Comparison of ENCODE assay signal across 8 cellular contexts in genomic region chr3:147410518-147411234, GRCh38. TPM values are rescaled to one million over a fixed set of nuclear protein-coding genes. Genes with fewer than 3 reads are reported as not detected.
A peak's percentile ranks its signal among the peaks of the same experiment; 100 is the strongest.
DNase-seq lines count a peak whose midpoint lies in the region; FAIRE-seq and TF ChIP-seq lines count a peak whose summit lies in the region.

No MANE protein-coding gene starts in this region.

- no peak overlapping the region for H2BK120ac ChIP-seq in trophoblast cell (ENCODE audit: insufficient read depth, low read length, poor library complexity)

- H3K4me3 ChIP-seq in endothelial cell of umbilical vein (replicated peaks in 1 of 3; ENCODE audit: insufficient read depth in 1 of 3, low read depth in 1 of 3, low read length in 3 of 3) (peak overlapping the region in 1 of 3 experiments; percentile 18), trophoblast cell (ENCODE audit: low read depth, low read length) (peak overlapping the region; percentile 3)

- no TSS peak for BruUV-seq in endothelial cell of umbilical vein (replicated peaks; lab: Mats Ljungman, UMichigan)

- no peaks in the 10 kb centered on the region for H3K79me1 ChIP-seq in trophoblast cell (ENCODE audit: low read length)

- no peak overlapping the region for H3K27ac ChIP-seq in endothelial cell of umbilical vein (ENCODE audit: insufficient read depth, low read depth, low read length)
- no peak overlapping the region for H3K27ac ChIP-seq in trophoblast cell (ENCODE audit: low read depth, low read length)

- no peak overlapping the region for H3K18ac ChIP-seq in trophoblast cell (ENCODE audit: low read length)

- H3K9ac ChIP-seq in endothelial cell of umbilical vein (replicated peaks; ENCODE audit: extremely low read depth, insufficient read depth, low read length) = no peak overlapping the region
- no peak overlapping the region for H3K9ac ChIP-seq in trophoblast cell (ENCODE audit: low read length)

- intact Hi-C loops in endothelial cell of umbilical vein (cut with micrococcal nuclease) = loop anchor here (5.0 to 10.0 kb wide), 3 partner anchors 286 to 663 kb away; no protein-coding TSS in a partner anchor

- no peak overlapping the region for H2BK12ac ChIP-seq in trophoblast cell (ENCODE audit: low read length)

- no peak overlapping the region for H4K12ac ChIP-seq in trophoblast cell (ENCODE audit: low read depth, low read length)

- H3K36me3 ChIP-seq in endothelial cell of umbilical vein (ENCODE audit: control insufficient read depth in 2 of 2, extremely low read depth in 1 of 2, insufficient read depth in 2 of 2, low read length in 2 of 2) (no peaks in the 10 kb centered on the region), trophoblast cell (ENCODE audit: control insufficient read depth in 1 of 2, insufficient read depth in 2 of 2, low read length in 2 of 2) (no peaks in the 10 kb centered on the region)

- POLR2A ChIA-PET in endothelial cell of umbilical vein (lab: Charles Lee) = no interaction called here

- no peak overlapping the region for H2AK5ac ChIP-seq in trophoblast cell (ENCODE audit: low read length)

- H3K27me3 ChIP-seq in endothelial cell of umbilical vein (ENCODE audit: control insufficient read depth in 2 of 2, insufficient read depth in 2 of 2, low read length in 2 of 2) = peaks cover 93 to 98% of the 10 kb centered on the region in 2 experiments
- peaks cover 86% of the 10 kb centered on the region for H3K27me3 ChIP-seq in trophoblast cell (ENCODE audit: insufficient read depth, low read length)

- H3K9me3 ChIP-seq in endothelial cell of umbilical vein (replicated peaks; ENCODE audit: control insufficient read depth, insufficient read depth, low read length) = no peaks in the 10 kb centered on the region
- H3K9me3 ChIP-seq in trophoblast cell (ENCODE audit: insufficient read depth, low read depth, low read length) = peaks cover 15% of the 10 kb centered on the region

- WGBS in trophoblast cell (ENCODE audit: extremely low coverage, insufficient coverage, insufficient read length) = no CpG with 5 or more reads among the region's 63 CpGs

- no peak overlapping the region for H3K4ac ChIP-seq in trophoblast cell (ENCODE audit: low read depth, low read length)

- H4K91ac ChIP-seq in trophoblast cell (ENCODE audit: low read depth, low read length) = no peak overlapping the region

- no peak overlapping the region for H3K23ac ChIP-seq in trophoblast cell (ENCODE audit: low read length)

- H4K20me1 ChIP-seq in endothelial cell of umbilical vein (replicated peaks; ENCODE audit: control insufficient read depth, extremely low read depth, insufficient read depth, low read length) = no peaks in the 10 kb centered on the region

- no peak for TF ChIP-seq CTCF in endothelial cell of umbilical vein (IDR thresholded peaks at IDR 0.05; ENCODE audit: extremely low read depth in 1 of 2, insufficient read depth in 1 of 2, low read depth in 1 of 2, low read length in 2 of 2)

- no peak overlapping the region for H3K14ac ChIP-seq in trophoblast cell (ENCODE audit: low read length)

- H2AFZ ChIP-seq in endothelial cell of umbilical vein (ENCODE audit: low read depth, low read length) (peak overlapping the region; percentile 11), trophoblast cell (ENCODE audit: insufficient read depth, low read length, poor library complexity) (no peak overlapping the region)

- peak; percentile 78 for DNase-seq in EL
- DNase-seq in NCI-H510A (lab: John Stamatoyannopoulos, UW) = peak; percentile 60
- DNase-seq in endothelial cell of umbilical vein (ENCODE audit: low read depth, low spot score) = no peak
- no peak for DNase-seq in trophoblast cell
- DNase-seq in cerebellar nuclear complex (lab: John Stamatoyannopoulos, UW) = no peak
- no peak for DNase-seq in GF-D8 (lab: John Stamatoyannopoulos, UW)
- no peak for DNase-seq in activated CD4-positive, alpha-beta T cell treated with anti-CD3 and anti-CD28 coated beads for 4 hours
- no peak for DNase-seq in NCI-H2196 treated with DMSO at 0.1 percent for 48 hours (lab: John Stamatoyannopoulos, UW; ENCODE audit: unreplicated experiment)

- dilution Hi-C loops in endothelial cell of umbilical vein (cut with MboI; ENCODE audit: extremely low pct_ligation_motif_present, low sequenced_read_pairs) = no loop called here

- FAIRE-seq in endothelial cell of umbilical vein (lab: Jason Lieb, UNC) = no peak

- no peaks in the 10 kb centered on the region for H3K79me2 ChIP-seq in endothelial cell of umbilical vein (ENCODE audit: control insufficient read depth, insufficient read depth, low read length)
- H3K79me2 ChIP-seq in trophoblast cell (ENCODE audit: control insufficient read depth, insufficient read depth, low read length, poor library complexity) = no peaks in the 10 kb centered on the region

- no peaks in the 10 kb centered on the region for H3K9me1 ChIP-seq in endothelial cell of umbilical vein (replicated peaks; ENCODE audit: control insufficient read depth, extremely low read depth, insufficient read depth, low read length)

- CTCF ChIA-PET in endothelial cell of umbilical vein (lab: Charles Lee) = interaction anchor here (1.1 to 2.1 kb wide), 4 partner anchors 18 to 667 kb away, joined by 3 to 12 read pairs (median 4); no protein-coding TSS in a partner anchor

- H3K4me1 ChIP-seq in endothelial cell of umbilical vein (ENCODE audit: control insufficient read depth, extremely low read depth, insufficient read depth, low read length) (peaks cover 6% of the 10 kb centered on the region), trophoblast cell (ENCODE audit: control insufficient read depth in 1 of 2, insufficient read depth in 2 of 2, low read length in 2 of 2) (peaks cover 2 to 12% of the 10 kb centered on the region in 2 experiments)

- H4K8ac ChIP-seq in trophoblast cell (ENCODE audit: low read depth, low read length) = no peak overlapping the region

- TF ChIP-seq POLR2A in endothelial cell of umbilical vein (IDR thresholded peaks at IDR 0.05; ENCODE audit: low read depth, low read length) = no peak

- peak overlapping the region; percentile 1 for H3K4me2 ChIP-seq in endothelial cell of umbilical vein (ENCODE audit: insufficient read depth, low read length)
- H3K4me2 ChIP-seq in trophoblast cell (ENCODE audit: low read length) = peak overlapping the region; percentile 56

- H2BK5ac ChIP-seq in trophoblast cell (ENCODE audit: low read depth, low read length, poor library complexity) = no peak overlapping the region

TF ChIP-seq in endothelial cell of umbilical vein, 7 proteins besides CTCF, POLR2A, EP300 and RAD21:
- no peak for TF ChIP-seq GATA2 (IDR thresholded peaks at IDR 0.05; ENCODE audit: insufficient read depth, insufficient read length, low read depth, low read length)
- no peak for TF ChIP-seq FOS (IDR thresholded peaks at IDR 0.05; ENCODE audit: borderline replicate concordance, insufficient read depth, low read length)
- TF ChIP-seq EZH2 (IDR thresholded peaks at IDR 0.05; ENCODE audit: borderline replicate concordance, low read depth, low read length, severe bottlenecking) = peak; percentile 73
- TF ChIP-seq MYC (IDR thresholded peaks at IDR 0.05; ENCODE audit: low read depth, low read length) = no peak

RNA-seq across cellular contexts. Expression of gene ZIC1, which starts 1.5 kb away (rescaled TPM):
- not detected in 2 replicates for total RNA-seq in endothelial cell of umbilical vein
- not detected in 2 replicates for polyA plus RNA-seq in endothelial cell of umbilical vein
- polyA plus RNA-seq in endothelial cell of umbilical vein (2011; cell fraction: cytosol; rRNA removed) = not detected in 2 replicates
- not detected in 2 replicates for polyA plus RNA-seq in endothelial cell of umbilical vein (2011; cell fraction: nucleus; rRNA removed)
- polyA plus RNA-seq in endothelial cell of umbilical vein (2012) = not detected in 2 replicates
- not detected in 2 replicates for polyA minus RNA-seq in endothelial cell of umbilical vein
- not detected for polyA minus RNA-seq in endothelial cell of umbilical vein (2011; cell fraction: cytosol; rRNA and poly(A)+ RNA removed)
- not detected in 2 replicates for polyA minus RNA-seq in endothelial cell of umbilical vein (2011; cell fraction: nucleus; rRNA and poly(A)+ RNA removed)
- polyA plus RNA-seq in trophoblast cell (2013) = 0.63 and 0.83 TPM in 2 replicates

RNA-seq across cellular contexts. Expression of gene ZIC4, which starts 4.3 kb away (rescaled TPM):
- not detected in 2 replicates for total RNA-seq in endothelial cell of umbilical vein
- not detected in 2 replicates for polyA plus RNA-seq in endothelial cell of umbilical vein
- polyA plus RNA-seq in endothelial cell of umbilical vein (2011; cell fraction: cytosol; rRNA removed) = not detected in 2 replicates
- not detected in 2 replicates for polyA plus RNA-seq in endothelial cell of umbilical vein (2011; cell fraction: nucleus; rRNA removed)
- not detected in 2 replicates for polyA plus RNA-seq in endothelial cell of umbilical vein (2012)
- polyA minus RNA-seq in endothelial cell of umbilical vein = not detected in 2 replicates
- not detected for polyA minus RNA-seq in endothelial cell of umbilical vein (2011; cell fraction: cytosol; rRNA and poly(A)+ RNA removed)
- polyA minus RNA-seq in endothelial cell of umbilical vein (2011; cell fraction: nucleus; rRNA and poly(A)+ RNA removed) = not detected in 2 replicates
- polyA plus RNA-seq in trophoblast cell (2013) = 0.03 and 0.04 TPM in 2 replicates

Comparison
In these comparisons a context has a peak if more than half of its experiments do, and no peak if none do; other contexts are left out.
1. DNase-seq: peak in EL (single experiment) and NCI-H510A (single experiment); none in endothelial cell of umbilical vein (single experiment), trophoblast cell (0 of 2), cerebellar nuclear complex (0 of 2), GF-D8 (single experiment), activated CD4-positive, alpha-beta T cell treated with anti-CD3 and anti-CD28 coated beads for 4 hours (0 of 2) and NCI-H2196 treated with DMSO at 0.1 percent for 48 hours (single experiment).